Comparison of ENCODE assay signal across 9 cellular contexts in genomic region chr12:102948941-102949352, GRCh38. TPM values are rescaled to one million over a fixed set of nuclear protein-coding genes. Genes with fewer than 3 reads are reported as not detected.
DNase-seq lines count a peak whose midpoint lies in the region; ATAC-seq, FAIRE-seq and TF ChIP-seq lines count a peak whose summit lies in the region.
"Had no signal": no experiment of that assay in that cellular context is flagged by ENCODE, and none has a peak within 500 bp of the region (broad histone marks: within the 10 kb centered on the region; RNA-seq: fewer than 3 reads in every experiment).

No MANE protein-coding gene starts in this region.

- in situ Hi-C loops in Caki2 (cut with HindIII; ENCODE audit: low pct_unique_long_range_greater_than_20kb, low sequenced_read_pairs): no loop called here

- no peaks in the 10 kb centered on the region for H3K36me3 ChIP-seq in ascending aorta

- H3K27ac ChIP-seq in ascending aorta: no peak overlapping the region
- H3K27ac ChIP-seq: skin epidermis had no signal

- FAIRE-seq in HTR-8/SVneo (lab: Jason Lieb, UNC): no peak

- no peak overlapping the region for H3K4me3 ChIP-seq in ascending aorta
- H3K4me3 ChIP-seq: skin epidermis had no signal

- intact Hi-C loops in ascending aorta (cut with DNase I): loop anchor here (5.0 kb wide), 1 partner anchor 598 kb away; no protein-coding TSS in a partner anchor

- peak; percentile 25 to 64 (median 35) for TF ChIP-seq CTCF in ascending aorta (IDR thresholded peaks at IDR 0.05)

- DNase-seq in Caki2 (ENCODE audit: low read depth): peak; percentile 12
- DNase-seq in HTR-8/SVneo (ENCODE audit: insufficient read length, low spot score): peak; percentile 32
- DNase-seq in RPMI7951 (ENCODE audit: low read depth): peak; percentile 14
- no peak for DNase-seq in ascending aorta (ENCODE audit: low spot score in 2 of 2)
- peak; percentile 78 for DNase-seq in islet precursor cell
- peak in 2 of 3 donors; percentile 18 to 36 for DNase-seq in stimulated activated CD4-positive, alpha-beta T cell treated with anti-CD3 and anti-CD28 coated beads, TNF-alpha, amount 100 ng/mL, for 48 hours (ENCODE audit: low read depth in 3 of 3)
- no peak for DNase-seq in NCI-H226

- H3K27me3 ChIP-seq in ascending aorta: no peaks in the 10 kb centered on the region

- H3K4me1 ChIP-seq in ascending aorta: no peaks in the 10 kb centered on the region

- H3K9me3 ChIP-seq in ascending aorta: no peaks in the 10 kb centered on the region

- ATAC-seq in HG02885 (IDR thresholded peaks at IDR 0.05; ENCODE audit: poor library complexity, unreplicated experiment): no peak

RNA-seq across cellular contexts. Expression of gene ASCL1, which starts 8.5 kb away (rescaled TPM):
- total RNA-seq in Caki2 (2014; rRNA removed; shearing (Covaris generic); ENCODE audit: low replicate concordance): not detected in 2 replicates
- not detected in 2 replicates for total RNA-seq in RPMI7951 (2014; rRNA removed; shearing (Covaris generic))
- not detected for total RNA-seq in ascending aorta

RNA-seq across cellular contexts. Expression of gene PAH, which starts 31.9 kb away (rescaled TPM):
- total RNA-seq in Caki2 (2014; rRNA removed; shearing (Covaris generic); ENCODE audit: low replicate concordance): not detected in 2 replicates
- total RNA-seq in RPMI7951 (2014; rRNA removed; shearing (Covaris generic)): not detected in 2 replicates
- not detected for total RNA-seq in ascending aorta

Comparison
In these comparisons a context has a peak if more than half of its experiments do, and no peak if none do; other contexts are left out.
1. DNase-seq: peak in Caki2 (single experiment), HTR-8/SVneo (single experiment), RPMI7951 (single experiment), islet precursor cell (single experiment) and stimulated activated CD4-positive, alpha-beta T cell treated with anti-CD3 and anti-CD28 coated beads, TNF-alpha, amount 100 ng/mL, for 48 hours (2 of 3); none in ascending aorta (0 of 2) and NCI-H226 (single experiment).